9 cellular contexts compared by ENCODE assay signal in the genomic region with DNA sequence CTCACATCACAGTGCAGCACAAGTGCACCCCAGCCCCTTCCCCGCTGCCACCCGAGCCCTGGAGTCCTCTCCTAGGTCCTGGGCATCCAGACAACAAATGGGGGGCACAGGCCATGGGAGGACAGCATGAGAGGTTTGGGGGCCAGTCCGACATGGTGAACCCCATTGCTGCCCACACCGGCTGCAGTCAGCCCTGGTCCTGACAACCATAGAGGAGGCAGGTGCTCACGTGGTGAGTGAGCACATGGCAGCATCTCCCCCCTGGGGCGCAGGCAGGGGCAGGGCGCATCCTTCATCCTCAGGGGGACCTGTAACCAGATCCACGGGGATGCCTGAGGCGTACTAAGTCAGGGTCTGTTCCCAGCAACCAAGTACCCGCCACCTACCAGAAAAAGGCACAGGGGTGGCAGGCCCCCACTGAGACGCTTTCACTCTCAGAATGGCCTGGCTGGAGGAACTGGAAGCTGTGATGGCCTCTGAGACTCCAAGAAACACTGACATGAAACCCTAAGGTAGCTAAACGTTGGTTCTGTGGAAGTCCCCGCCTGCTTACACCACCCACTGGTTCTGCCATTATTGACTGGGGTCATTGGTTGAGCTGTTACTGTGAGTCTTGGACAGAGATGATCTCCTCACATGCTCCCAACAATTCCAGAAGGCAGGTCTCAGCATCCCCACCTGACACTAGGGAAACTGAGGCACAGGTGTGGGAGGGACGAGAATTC. TPM values are rescaled to one million over a fixed set of nuclear protein-coding genes. Genes with fewer than 3 reads are reported as not detected.
DNase-seq lines count a peak whose midpoint lies in the region; ATAC-seq and TF ChIP-seq lines count a peak whose summit lies in the region.
"Had no signal": no experiment of that assay in that cellular context is flagged by ENCODE, and none has a peak within 500 bp of the region (broad histone marks: within the 10 kb centered on the region; RNA-seq: fewer than 3 reads in every experiment).

No MANE protein-coding gene starts in this region.

- H3K9me3 Mint-ChIP-seq in CD14-positive monocyte, result peaks cover 0 to 14% (median 1%) of the 10 kb centered on the region in 7 donors
- no peaks in the 10 kb centered on the region for H3K9me3 Mint-ChIP-seq in activated naive CD4-positive, alpha-beta T cell treated with anti-CD3 and anti-CD28 coated beads, Interleukin-2, amount 50 U/mL, for 72 hours

- peaks cover 20 to 31% (median 23%) of the 10 kb centered on the region in 3 donors for H3K27me3 Mint-ChIP-seq in CD14-positive monocyte (ENCODE audit: low read depth in 3 of 3)

- H3K36me3 ChIP-seq in mucosa of rectum (ENCODE audit: control insufficient read depth in 2 of 2, insufficient read depth in 2 of 2, low read length in 2 of 2), result no peaks in the 10 kb centered on the region

- TF ChIP-seq CTCF in CD14-positive monocyte (IDR thresholded peaks at IDR 0.05), result no peak
- no peak for TF ChIP-seq CTCF in foreskin fibroblast (IDR thresholded peaks at IDR 0.05; ENCODE audit: low read depth, low read length)

- no peak for DNase-seq in CD14-positive monocyte (ENCODE audit: low spot score)
- DNase-seq in activated naive CD4-positive, alpha-beta T cell treated with anti-CD3 and anti-CD28 coated beads, Interleukin-2, amount 50 U/mL, for 72 hours (ENCODE audit: low spot score in 2 of 2), result no peak
- DNase-seq in NCI-H774 (lab: John Stamatoyannopoulos, UW), result no peak
- no peak for DNase-seq in foreskin fibroblast
- no peak for DNase-seq in DMS 273 treated with DMSO at 0.1 percent for 48 hours (lab: John Stamatoyannopoulos, UW)

- intact Hi-C loops in CD14-positive monocyte (cut with micrococcal nuclease), result no loop called here

- peak overlapping the region; percentile 64 to 71 for H3K4me3 ChIP-seq in mucosa of rectum (ENCODE audit: low read length in 2 of 2)
- no peak overlapping the region for H3K4me3 ChIP-seq in foreskin fibroblast (ENCODE audit: low read depth in 1 of 2, low read length in 2 of 2)

- H3K4me3 Mint-ChIP-seq in CD14-positive monocyte, result peak overlapping the region; percentile 75 to 89

- H3K9ac ChIP-seq in mucosa of rectum (ENCODE audit: low read depth in 1 of 2, low read length in 2 of 2), result peak overlapping the region; percentile 74 to 77

- H3K4me1 Mint-ChIP-seq in CD14-positive monocyte, result peaks cover 43% of the 10 kb centered on the region

- H3K27ac Mint-ChIP-seq in CD14-positive monocyte, result peak overlapping the region; percentile 91 to 98 (median 97)
- peak overlapping the region; percentile 91 to 98 for H3K27ac Mint-ChIP-seq in activated naive CD4-positive, alpha-beta T cell treated with anti-CD3 and anti-CD28 coated beads, Interleukin-2, amount 50 U/mL, for 72 hours

- ATAC-seq in HG02763 (IDR thresholded peaks at IDR 0.05; ENCODE audit: unreplicated experiment) (peak; percentile 32), esophagus mucosa (no peak)
- ATAC-seq in activated naive CD4-positive, alpha-beta T cell treated with anti-CD3 and anti-CD28 coated beads, Interleukin-2, amount 50 U/mL, for 72 hours, result no peak

- H3K36me3 Mint-ChIP-seq in CD14-positive monocyte, result peaks cover 5 to 18% of the 10 kb centered on the region in 2 donors
- peaks cover 5 to 8% of the 10 kb centered on the region in 2 donors for H3K36me3 Mint-ChIP-seq in activated naive CD4-positive, alpha-beta T cell treated with anti-CD3 and anti-CD28 coated beads, Interleukin-2, amount 50 U/mL, for 72 hours

- H3K27me3 ChIP-seq in mucosa of rectum (ENCODE audit: control insufficient read depth in 2 of 2, insufficient read depth in 2 of 2, low read length in 2 of 2), result peaks cover 0 to 13% of the 10 kb centered on the region in 2 donors

- H3K27ac ChIP-seq in mucosa of rectum (ENCODE audit: low read depth in 2 of 2, low read length in 2 of 2), result peak overlapping the region; percentile 96 to 97

- no peaks in the 10 kb centered on the region for H3K9me3 ChIP-seq in mucosa of rectum (ENCODE audit: control insufficient read depth in 2 of 2, low read length in 2 of 2)

- peaks cover 32 to 40% of the 10 kb centered on the region in 2 donors for H3K4me1 ChIP-seq in mucosa of rectum (ENCODE audit: control insufficient read depth in 2 of 2, insufficient read depth in 2 of 2, low read length in 2 of 2)

RNA-seq across cellular contexts. Expression of a gene that starts 6.5 kb away (rescaled TPM):
- polyA plus RNA-seq in CD14-positive monocyte, result 1 to 10 TPM; 1.0 to 1.1 TPM
- total RNA-seq in activated naive CD4-positive, alpha-beta T cell treated with anti-CD3 and anti-CD28 coated beads, Interleukin-2, amount 50 U/mL, for 72 hours, result 1 to 10 TPM; 2.7 to 9.9 TPM
- total RNA-seq in esophagus mucosa, result 5.3 TPM

RNA-seq across cellular contexts. Expression of a gene that starts 6.8 kb away (rescaled TPM):
- under 1 TPM in 1 of 2 donors, not detected in 1; 0.15 TPM for polyA plus RNA-seq in CD14-positive monocyte
- total RNA-seq in activated naive CD4-positive, alpha-beta T cell treated with anti-CD3 and anti-CD28 coated beads, Interleukin-2, amount 50 U/mL, for 72 hours, result not detected
- 0.28 TPM for total RNA-seq in esophagus mucosa
- total RNA-seq: lung microvascular endothelial cell had no signal

RNA-seq across cellular contexts. Expression of a gene that starts 57.0 kb away (rescaled TPM):
- 10 to 100 TPM; 28.8 to 37.0 TPM for polyA plus RNA-seq in CD14-positive monocyte
- 10 to 100 TPM; 76.0 to 91.1 TPM for total RNA-seq in activated naive CD4-positive, alpha-beta T cell treated with anti-CD3 and anti-CD28 coated beads, Interleukin-2, amount 50 U/mL, for 72 hours
- total RNA-seq in esophagus mucosa, result 34.6 TPM

Comparison
In these comparisons a context has a peak if more than half of its experiments do, and no peak if none do; other contexts are left out.
1. H3K4me3 ChIP-seq: peak in mucosa of rectum (2 of 2); none in foreskin fibroblast (0 of 2).